In the genomic region with DNA sequence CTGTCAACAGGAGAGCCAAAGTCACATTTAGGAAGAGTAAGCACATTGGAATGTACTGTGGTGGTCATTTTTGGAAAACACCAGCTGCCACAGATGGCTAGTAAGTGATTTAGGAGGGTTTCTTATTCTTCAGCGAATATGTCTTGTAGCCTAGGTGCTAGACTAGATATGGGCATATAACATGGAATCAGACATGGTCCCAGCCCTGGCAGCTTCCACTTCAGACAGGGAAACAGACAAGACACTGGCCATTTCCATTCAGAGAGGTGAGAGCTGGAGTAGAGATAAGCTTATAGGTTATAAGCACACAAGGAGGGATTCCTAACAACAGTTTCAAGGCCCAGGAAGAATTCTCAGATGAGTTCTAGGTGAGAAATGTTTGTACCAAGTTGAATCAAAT, we compare ENCODE assay signal across 11 cellular contexts. TPM values are rescaled to one million over a fixed set of nuclear protein-coding genes. Genes with fewer than 3 reads are reported as not detected.
"Had no signal": no experiment of that assay in that cellular context is flagged by ENCODE, and none has a peak within 500 bp of the region (broad histone marks: within the 10 kb centered on the region; RNA-seq: fewer than 3 reads in every experiment).

No MANE protein-coding gene starts in this region.

- H3K36me3 Mint-ChIP-seq: IgD-negative memory B cell had no signal

- H3K9me3 Mint-ChIP-seq: IgD-negative memory B cell had no signal

- ATAC-seq: HepG2 had no signal

- DNase-seq: GM23248, GOT3, H7, HCEC 1CT, KBM-7 had no signal

- H3K4me1 Mint-ChIP-seq: IgD-negative memory B cell had no signal

- H2AFZ ChIP-seq: GM23248 had no signal

- H3K9ac ChIP-seq: GM23248, KMS-11 had no signal

- H3K4me3 ChIP-seq: GM23248 had no signal

- H3K4me3 Mint-ChIP-seq: IgD-negative memory B cell had no signal

- H3K27ac Mint-ChIP-seq: IgD-negative memory B cell had no signal

- H3K4me2 ChIP-seq: KMS-11 had no signal

- H3K27ac ChIP-seq: GM23248, HL-60, KMS-11 had no signal

RNA-seq across cellular contexts. Expression of a gene that starts 28.2 kb away (rescaled TPM):
- total RNA-seq: GM23248, H4, H7, HepG2, HT1080 had no signal
- polyA plus RNA-seq: GM23248, HepG2 had no signal
